In the genomic region with DNA sequence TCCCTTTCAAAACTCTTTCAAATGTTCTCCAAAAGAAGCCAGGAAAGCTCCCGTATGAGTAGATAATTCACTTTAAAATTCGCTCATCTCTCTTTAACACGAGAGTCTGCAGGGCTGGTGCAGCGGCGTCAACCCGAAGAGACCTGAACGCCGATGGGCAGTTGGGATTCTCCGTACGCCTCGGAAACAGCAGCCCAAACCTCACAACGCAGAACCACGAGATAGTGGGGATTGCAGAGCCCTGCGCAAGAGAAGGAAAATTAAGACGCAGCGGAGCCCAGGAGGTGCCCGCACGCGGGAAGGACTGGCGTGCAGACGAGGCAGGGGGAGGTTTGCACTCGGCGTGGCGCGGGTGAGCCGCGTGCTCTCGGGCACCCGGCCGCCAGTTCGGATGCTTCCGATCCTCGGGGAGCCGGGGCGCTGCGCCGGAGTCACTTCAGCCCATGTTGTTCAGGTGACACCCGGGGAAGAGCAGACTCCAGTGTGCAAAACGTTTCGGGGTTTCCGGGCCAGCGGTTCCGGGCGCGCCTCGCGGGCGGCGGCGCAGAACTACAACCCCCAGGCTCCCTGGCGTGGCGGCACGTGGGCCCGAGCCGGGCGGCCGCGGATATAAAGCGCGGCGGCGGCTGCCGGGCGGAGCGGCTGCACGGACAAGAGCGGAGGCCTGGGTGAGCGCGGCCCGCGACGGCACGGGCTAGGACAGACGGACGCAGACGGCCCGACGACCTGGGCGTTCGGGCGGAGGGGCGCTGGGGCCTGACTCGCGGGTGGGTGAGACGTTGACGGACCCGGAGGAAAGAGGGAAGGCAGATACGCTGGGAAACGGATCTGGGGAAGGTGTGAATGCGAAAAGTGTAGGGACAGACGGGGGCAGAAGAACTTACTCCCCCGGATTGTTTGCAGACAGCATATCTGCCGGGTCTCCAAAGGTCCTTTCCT, we compare ENCODE assay signal across 1 cellular context.
TF ChIP-seq lines count a peak whose summit lies in the region.

A gene with protein sequence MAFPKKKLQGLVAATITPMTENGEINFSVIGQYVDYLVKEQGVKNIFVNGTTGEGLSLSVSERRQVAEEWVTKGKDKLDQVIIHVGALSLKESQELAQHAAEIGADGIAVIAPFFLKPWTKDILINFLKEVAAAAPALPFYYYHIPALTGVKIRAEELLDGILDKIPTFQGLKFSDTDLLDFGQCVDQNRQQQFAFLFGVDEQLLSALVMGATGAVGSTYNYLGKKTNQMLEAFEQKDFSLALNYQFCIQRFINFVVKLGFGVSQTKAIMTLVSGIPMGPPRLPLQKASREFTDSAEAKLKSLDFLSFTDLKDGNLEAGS (plus strand): TSS at position 636 of the 939 bp plus-strand sequence. CDS start 4,599 bp downstream, outside the sequence.

TF ChIP-seq in GM12878, 131 proteins besides CTCF, POLR2A, EP300 and RAD21 (continued from another document):
- TF ChIP-seq, protein P1, sequence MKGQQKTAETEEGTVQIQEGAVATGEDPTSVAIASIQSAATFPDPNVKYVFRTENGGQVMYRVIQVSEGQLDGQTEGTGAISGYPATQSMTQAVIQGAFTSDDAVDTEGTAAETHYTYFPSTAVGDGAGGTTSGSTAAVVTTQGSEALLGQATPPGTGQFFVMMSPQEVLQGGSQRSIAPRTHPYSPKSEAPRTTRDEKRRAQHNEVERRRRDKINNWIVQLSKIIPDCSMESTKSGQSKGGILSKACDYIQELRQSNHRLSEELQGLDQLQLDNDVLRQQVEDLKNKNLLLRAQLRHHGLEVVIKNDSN (IDR thresholded peaks at IDR 0.05; ENCODE audit: borderline replicate concordance, extremely low read length, insufficient read depth, low read depth, low read length): peak; percentile 97
- TF ChIP-seq, protein P2, sequence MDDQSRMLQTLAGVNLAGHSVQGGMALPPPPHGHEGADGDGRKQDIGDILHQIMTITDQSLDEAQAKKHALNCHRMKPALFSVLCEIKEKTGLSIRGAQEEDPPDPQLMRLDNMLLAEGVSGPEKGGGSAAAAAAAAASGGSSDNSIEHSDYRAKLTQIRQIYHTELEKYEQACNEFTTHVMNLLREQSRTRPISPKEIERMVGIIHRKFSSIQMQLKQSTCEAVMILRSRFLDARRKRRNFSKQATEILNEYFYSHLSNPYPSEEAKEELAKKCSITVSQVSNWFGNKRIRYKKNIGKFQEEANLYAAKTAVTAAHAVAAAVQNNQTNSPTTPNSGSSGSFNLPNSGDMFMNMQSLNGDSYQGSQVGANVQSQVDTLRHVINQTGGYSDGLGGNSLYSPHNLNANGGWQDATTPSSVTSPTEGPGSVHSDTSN (IDR thresholded peaks at IDR 0.05; ENCODE audit: insufficient replicate concordance, low read depth, low read length): no peak
- TF ChIP-seq RCOR1 (conservative IDR thresholded peaks at IDR 0.05; ENCODE audit: low read depth, low read length) (no peak), ETV6 (conservative IDR thresholded peaks at IDR 0.05 in 1 of 2, IDR thresholded peaks at IDR 0.05 in 1 of 2; ENCODE audit: borderline replicate concordance in 1 of 2, low read depth in 1 of 2) (no peak), LARP7 (IDR thresholded peaks at IDR 0.05) (peak; percentile 95), RAD51 (IDR thresholded peaks at IDR 0.05) (peak; percentile 67), BHLHE40 (IDR thresholded peaks at IDR 0.05; ENCODE audit: borderline replicate concordance in 1 of 2, low read depth in 2 of 2, low read length in 1 of 2) (peak; percentile 86 to 95; a peak in 3 of 4 replicates), FOXK2 (IDR thresholded peaks at IDR 0.05) (no peak), GATAD2B (conservative IDR thresholded peaks at IDR 0.05; ENCODE audit: low read depth) (peak; percentile 92; the same call in 1 of the 2 replicates), BACH1 (IDR thresholded peaks at IDR 0.05; ENCODE audit: borderline replicate concordance) (peak; percentile 81), TAF1 (IDR thresholded peaks at IDR 0.05; ENCODE audit: borderline replicate concordance, low read depth, low read length) (peak; percentile 41; the same call in 1 of the 2 replicates), NFIC (IDR thresholded peaks at IDR 0.05; ENCODE audit: low read depth, low read length) (no peak), SPI1 (IDR thresholded peaks at IDR 0.05; ENCODE audit: borderline replicate concordance, insufficient read depth, low read depth, low read length) (no peak), NR2F1 (conservative IDR thresholded peaks at IDR 0.05) (peak; percentile 39; the same call in 1 of the 2 replicates), SMAD5 (IDR thresholded peaks at IDR 0.05; ENCODE audit: low read depth) (peak; percentile 88)
- TF ChIP-seq, protein P3, sequence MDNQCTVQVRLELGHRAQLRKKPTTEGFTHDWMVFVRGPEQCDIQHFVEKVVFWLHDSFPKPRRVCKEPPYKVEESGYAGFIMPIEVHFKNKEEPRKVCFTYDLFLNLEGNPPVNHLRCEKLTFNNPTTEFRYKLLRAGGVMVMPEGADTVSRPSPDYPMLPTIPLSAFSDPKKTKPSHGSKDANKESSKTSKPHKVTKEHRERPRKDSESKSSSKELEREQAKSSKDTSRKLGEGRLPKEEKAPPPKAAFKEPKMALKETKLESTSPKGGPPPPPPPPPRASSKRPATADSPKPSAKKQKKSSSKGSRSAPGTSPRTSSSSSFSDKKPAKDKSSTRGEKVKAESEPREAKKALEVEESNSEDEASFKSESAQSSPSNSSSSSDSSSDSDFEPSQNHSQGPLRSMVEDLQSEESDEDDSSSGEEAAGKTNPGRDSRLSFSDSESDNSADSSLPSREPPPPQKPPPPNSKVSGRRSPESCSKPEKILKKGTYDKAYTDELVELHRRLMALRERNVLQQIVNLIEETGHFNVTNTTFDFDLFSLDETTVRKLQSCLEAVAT (IDR thresholded peaks at IDR 0.05): no peak
- TF ChIP-seq, protein P4, sequence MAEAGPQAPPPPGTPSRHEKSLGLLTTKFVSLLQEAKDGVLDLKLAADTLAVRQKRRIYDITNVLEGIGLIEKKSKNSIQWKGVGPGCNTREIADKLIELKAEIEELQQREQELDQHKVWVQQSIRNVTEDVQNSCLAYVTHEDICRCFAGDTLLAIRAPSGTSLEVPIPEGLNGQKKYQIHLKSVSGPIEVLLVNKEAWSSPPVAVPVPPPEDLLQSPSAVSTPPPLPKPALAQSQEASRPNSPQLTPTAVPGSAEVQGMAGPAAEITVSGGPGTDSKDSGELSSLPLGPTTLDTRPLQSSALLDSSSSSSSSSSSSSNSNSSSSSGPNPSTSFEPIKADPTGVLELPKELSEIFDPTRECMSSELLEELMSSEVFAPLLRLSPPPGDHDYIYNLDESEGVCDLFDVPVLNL (IDR thresholded peaks at IDR 0.05; ENCODE audit: low read depth, low read length): no peak
- TF ChIP-seq, protein P5, sequence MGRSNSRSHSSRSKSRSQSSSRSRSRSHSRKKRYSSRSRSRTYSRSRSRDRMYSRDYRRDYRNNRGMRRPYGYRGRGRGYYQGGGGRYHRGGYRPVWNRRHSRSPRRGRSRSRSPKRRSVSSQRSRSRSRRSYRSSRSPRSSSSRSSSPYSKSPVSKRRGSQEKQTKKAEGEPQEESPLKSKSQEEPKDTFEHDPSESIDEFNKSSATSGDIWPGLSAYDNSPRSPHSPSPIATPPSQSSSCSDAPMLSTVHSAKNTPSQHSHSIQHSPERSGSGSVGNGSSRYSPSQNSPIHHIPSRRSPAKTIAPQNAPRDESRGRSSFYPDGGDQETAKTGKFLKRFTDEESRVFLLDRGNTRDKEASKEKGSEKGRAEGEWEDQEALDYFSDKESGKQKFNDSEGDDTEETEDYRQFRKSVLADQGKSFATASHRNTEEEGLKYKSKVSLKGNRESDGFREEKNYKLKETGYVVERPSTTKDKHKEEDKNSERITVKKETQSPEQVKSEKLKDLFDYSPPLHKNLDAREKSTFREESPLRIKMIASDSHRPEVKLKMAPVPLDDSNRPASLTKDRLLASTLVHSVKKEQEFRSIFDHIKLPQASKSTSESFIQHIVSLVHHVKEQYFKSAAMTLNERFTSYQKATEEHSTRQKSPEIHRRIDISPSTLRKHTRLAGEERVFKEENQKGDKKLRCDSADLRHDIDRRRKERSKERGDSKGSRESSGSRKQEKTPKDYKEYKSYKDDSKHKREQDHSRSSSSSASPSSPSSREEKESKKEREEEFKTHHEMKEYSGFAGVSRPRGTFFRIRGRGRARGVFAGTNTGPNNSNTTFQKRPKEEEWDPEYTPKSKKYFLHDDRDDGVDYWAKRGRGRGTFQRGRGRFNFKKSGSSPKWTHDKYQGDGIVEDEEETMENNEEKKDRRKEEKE (IDR thresholded peaks at IDR 0.05): no peak
- TF ChIP-seq, protein P6, sequence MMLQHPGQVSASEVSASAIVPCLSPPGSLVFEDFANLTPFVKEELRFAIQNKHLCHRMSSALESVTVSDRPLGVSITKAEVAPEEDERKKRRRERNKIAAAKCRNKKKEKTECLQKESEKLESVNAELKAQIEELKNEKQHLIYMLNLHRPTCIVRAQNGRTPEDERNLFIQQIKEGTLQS (IDR thresholded peaks at IDR 0.05; ENCODE audit: borderline replicate concordance, extremely low read depth, low read depth, low read length): peak; percentile 95
